Comparison of ENCODE assay signal across 18 cellular contexts in genomic region chr4:2248821-2249261, GRCh38. TPM values are rescaled to one million over a fixed set of nuclear protein-coding genes. Genes with fewer than 3 reads are reported as not detected.
DNase-seq lines count a peak whose midpoint lies in the region; ATAC-seq, FAIRE-seq and TF ChIP-seq lines count a peak whose summit lies in the region.
"Had no signal": no experiment of that assay in that cellular context is flagged by ENCODE, and none has a peak within 500 bp of the region (broad histone marks: within the 10 kb centered on the region; RNA-seq: fewer than 3 reads in every experiment).

No MANE protein-coding gene starts in this region.

- H3K36me3 Mint-ChIP-seq in effector memory CD8-positive, alpha-beta T cell (ENCODE audit: insufficient read depth) = peaks cover 84% of the 10 kb centered on the region
- H3K36me3 Mint-ChIP-seq: naive B cell had no signal

- 76 to 79% methylated on average over 10 of the region's 10 CpGs for WGBS in pancreas, 2 donors
- 82 to 86% methylated on average over 10 of the region's 10 CpGs for WGBS in sigmoid colon, 2 donors

- no peak for TF ChIP-seq POLR2A in sigmoid colon (IDR thresholded peaks at IDR 0.05)

- intact Hi-C loops in pancreas (cut with DNase I) (no loop called here), sigmoid colon (cut with DNase I) (no loop called here)

- no peak for TF ChIP-seq CTCF in pancreas (IDR thresholded peaks at IDR 0.05)
- TF ChIP-seq CTCF in sigmoid colon (IDR thresholded peaks at IDR 0.05) = no peak

- H3K4me1 ChIP-seq in pancreas (no peaks in the 10 kb centered on the region), sigmoid colon (peaks cover 0 to 18% (median 6%) of the 10 kb centered on the region in 4 donors)

- FAIRE-seq in pancreas (lab: Jason Lieb, UNC) = no peak

- H3K27ac ChIP-seq in pancreas (no peak overlapping the region), sigmoid colon (no peak overlapping the region)
- H3K27ac ChIP-seq: transverse colon had no signal

- no peaks in the 10 kb centered on the region for H3K9me3 Mint-ChIP-seq in effector memory CD8-positive, alpha-beta T cell
- H3K9me3 Mint-ChIP-seq: activated CD4-positive, alpha-beta T cell treated with anti-CD3 and anti-CD28 coated beads, Interleukin-2, amount 10 ng/mL, durations not matched to agents 7 days and 5 days; dendritic cell treated with granulocyte-macrophage colony-stimulating factor and Interleukin-4, amounts not matched to agents 40 ng/mL and 50 ng/mL, for 4 days; naive B cell; T-helper 2 cell treated with Interferon-gamma antibody and Interleukin-4, amounts not matched to agents 5 μg/mL and 100 μg/mL, for 36 hours had no signal

- H3K4me3 ChIP-seq in pancreas (no peak overlapping the region), sigmoid colon (no peak overlapping the region)
- H3K4me3 ChIP-seq: transverse colon had no signal

- H3K27me3 Mint-ChIP-seq in effector memory CD8-positive, alpha-beta T cell = no peaks in the 10 kb centered on the region
- H3K27me3 Mint-ChIP-seq: activated CD4-positive, alpha-beta T cell treated with anti-CD3 and anti-CD28 coated beads, Interleukin-2, amount 10 ng/mL, durations not matched to agents 7 days and 5 days; dendritic cell treated with granulocyte-macrophage colony-stimulating factor and Interleukin-4, amounts not matched to agents 40 ng/mL and 50 ng/mL, for 4 days; naive B cell had no signal

- no peaks in the 10 kb centered on the region for H3K9me3 ChIP-seq in pancreas
- H3K9me3 ChIP-seq in sigmoid colon = no peaks in the 10 kb centered on the region
- H3K9me3 ChIP-seq: transverse colon had no signal

- no peak for TF ChIP-seq EP300 in sigmoid colon (IDR thresholded peaks at IDR 0.05)

- H3K27me3 ChIP-seq in pancreas (no peaks in the 10 kb centered on the region), sigmoid colon (no peaks in the 10 kb centered on the region)
- H3K27me3 ChIP-seq: transverse colon had no signal

- ATAC-seq in effector memory CD8-positive, alpha-beta T cell (replicated peaks) = no peak
- ATAC-seq in pancreas (no peak), HG02588 (IDR thresholded peaks at IDR 0.05; ENCODE audit: unreplicated experiment) (no peak)
- ATAC-seq: HCT116, left lobe of liver, sciatic nerve had no signal

- DNase-seq in activated effector memory CD4-positive, alpha-beta T cell treated with anti-CD3 and anti-CD28 coated beads, Interleukin-2, amount 50 U/mL, for 16 hours = peak; percentile 61
- no peak for DNase-seq in activated effector memory CD4-positive, alpha-beta T cell treated with Interleukin-2 at 50 U/mL for 16 hours
- DNase-seq in GM19238 (ENCODE audit: insufficient read length, low spot score) (peak; percentile 2), pancreas (peak in 5 of 6 donors; percentile 9 to 69 (median 25)), sigmoid colon (no peak), COLO668 (lab: John Stamatoyannopoulos, UW; ENCODE audit: unreplicated experiment) (no peak)
- peak in 1 of 3 experiments; percentile 2 for DNase-seq in effector memory CD8-positive, alpha-beta T cell
- DNase-seq: activated CD4-positive, alpha-beta T cell treated with anti-CD3 and anti-CD28 coated beads, Interleukin-2, amount 10 ng/mL, durations not matched to agents 7 days and 5 days; naive B cell; SHP77 treated with DMSO at 0.1 percent for 48 hours; stimulated activated CD4-positive, alpha-beta T cell treated with anti-CD3 and anti-CD28 coated beads, Interleukin-4, amount 100 ng/mL, for 24 hours; transverse colon had no signal

- peaks cover 2 to 8% of the 10 kb centered on the region in 2 donors for H3K4me1 Mint-ChIP-seq in effector memory CD8-positive, alpha-beta T cell (ENCODE audit: low read depth in 2 of 2)

- H3K27ac Mint-ChIP-seq in effector memory CD8-positive, alpha-beta T cell = peak overlapping the region; percentile 22 to 59
- H3K27ac Mint-ChIP-seq: activated CD4-positive, alpha-beta T cell treated with anti-CD3 and anti-CD28 coated beads, Interleukin-2, amount 10 ng/mL, durations not matched to agents 7 days and 5 days; dendritic cell treated with granulocyte-macrophage colony-stimulating factor and Interleukin-4, amounts not matched to agents 40 ng/mL and 50 ng/mL, for 4 days; naive B cell; T-helper 2 cell treated with Interferon-gamma antibody and Interleukin-4, amounts not matched to agents 5 μg/mL and 100 μg/mL, for 36 hours had no signal

- H3K36me3 ChIP-seq in pancreas (peaks cover 0 to 23% (median 0%) of the 10 kb centered on the region in 3 donors), sigmoid colon (peaks cover 17 to 70% (median 44%) of the 10 kb centered on the region in 4 donors)

- no peak overlapping the region for H3K4me3 Mint-ChIP-seq in effector memory CD8-positive, alpha-beta T cell
- H3K4me3 Mint-ChIP-seq: activated CD4-positive, alpha-beta T cell treated with anti-CD3 and anti-CD28 coated beads, Interleukin-2, amount 10 ng/mL, durations not matched to agents 7 days and 5 days; dendritic cell treated with granulocyte-macrophage colony-stimulating factor and Interleukin-4, amounts not matched to agents 40 ng/mL and 50 ng/mL, for 4 days; naive B cell; T-helper 2 cell treated with Interferon-gamma antibody and Interleukin-4, amounts not matched to agents 5 μg/mL and 100 μg/mL, for 36 hours had no signal

RNA-seq across cellular contexts. Expression of gene HAUS3, which starts 6.9 kb away (rescaled TPM):
- total RNA-seq in pancreas = 1 to 10 TPM; 4.1 to 7.9 (median 5.7) TPM
- 1 to 10 TPM; 8.5 to 9.6 TPM for polyA plus RNA-seq in pancreas
- total RNA-seq in sigmoid colon = 10 to 100 TPM; 12.1 to 18.5 (median 16.4) TPM
- 1 to 10 TPM; 3.2 to 7.7 (median 6.0) TPM for polyA plus RNA-seq in sigmoid colon

RNA-seq across cellular contexts. Expression of gene POLN, which starts 6.9 kb away (rescaled TPM):
- 1 to 10 TPM in 5 of 6 donors, under 1 TPM in 1; 0.95 to 2.3 (median 1.9) TPM for total RNA-seq in pancreas
- polyA plus RNA-seq in pancreas = 1 to 10 TPM; 2.5 to 3.6 TPM
- total RNA-seq in sigmoid colon = 1 to 10 TPM; 1.8 to 9.4 (median 2.6) TPM
- polyA plus RNA-seq in sigmoid colon = 1 to 10 TPM in 1 of 3 donors, under 1 TPM in 1, not detected in 1; 0.60 to 1.1 TPM

RNA-seq across cellular contexts. Expression of gene MXD4, which starts 13.1 kb away (rescaled TPM):
- 10 to 100 TPM; 14.8 to 35.8 (median 24.7) TPM for total RNA-seq in pancreas
- polyA plus RNA-seq in pancreas = 10 to 100 TPM; 29.6 to 51.4 TPM
- 10 to 100 TPM; 36.4 to 62.0 (median 38.7) TPM for total RNA-seq in sigmoid colon
- 10 to 100 TPM; 25.0 to 32.8 (median 27.6) TPM for polyA plus RNA-seq in sigmoid colon

Comparison
In these comparisons a context has a peak if more than half of its experiments do, and no peak if none do; other contexts are left out.
1. DNase-seq: peak in activated effector memory CD4-positive, alpha-beta T cell treated with anti-CD3 and anti-CD28 coated beads, Interleukin-2, amount 50 U/mL, for 16 hours (single experiment), GM19238 (single experiment) and pancreas (5 of 6); none in activated effector memory CD4-positive, alpha-beta T cell treated with Interleukin-2 at 50 U/mL for 16 hours (single experiment), sigmoid colon (single experiment) and COLO668 (single experiment).